Comparison of ENCODE assay signal across 19 cellular contexts in the genomic region with DNA sequence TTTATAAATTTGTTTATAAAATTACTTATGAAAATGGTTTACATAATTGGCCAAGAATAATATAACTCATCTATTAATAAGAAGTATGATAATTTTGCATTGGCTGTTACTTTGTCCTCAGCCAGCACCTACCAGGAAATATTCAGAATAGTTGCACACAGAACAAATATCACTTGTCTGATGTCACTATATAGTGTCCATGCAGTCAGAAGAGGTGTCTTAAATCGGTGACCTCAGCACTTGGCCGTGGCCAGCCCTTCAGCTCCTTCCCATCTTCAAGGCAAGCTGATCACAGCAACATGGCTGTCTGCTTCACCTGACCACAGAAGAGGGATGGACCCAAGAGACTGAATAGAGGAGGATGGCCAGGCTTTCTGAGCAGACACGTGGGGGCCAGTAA. TPM values are rescaled to one million over a fixed set of nuclear protein-coding genes. Genes with fewer than 3 reads are reported as not detected.
DNase-seq lines count a peak whose midpoint lies in the region; TF ChIP-seq lines count a peak whose summit lies in the region.
"Had no signal": no experiment of that assay in that cellular context is flagged by ENCODE, and none has a peak within 500 bp of the region (broad histone marks: within the 10 kb centered on the region; RNA-seq: fewer than 3 reads in every experiment).

No MANE protein-coding gene starts in this region.

- peaks cover 50% of the 10 kb centered on the region for H3K4me1 Mint-ChIP-seq in neural crest cell
- H3K4me1 Mint-ChIP-seq: B cell; CD4-positive, CD25-positive, alpha-beta regulatory T cell had no signal

- WGBS in thyroid gland, 2 donors, result 41 to 56% methylated on average over 3 of the region's 3 CpGs

- TF ChIP-seq CTCF in neural crest cell (conservative IDR thresholded peaks at IDR 0.05) (no peak), thyroid gland (IDR thresholded peaks at IDR 0.05) (no peak)

- no peak overlapping the region for H3K4me3 Mint-ChIP-seq in neural crest cell
- H3K4me3 Mint-ChIP-seq: B cell; CD4-positive, CD25-positive, alpha-beta regulatory T cell; CD8-positive, alpha-beta T cell; GM23338 had no signal

- no peaks in the 10 kb centered on the region for H3K27me3 Mint-ChIP-seq in neural crest cell (ENCODE audit: low read depth)
- H3K27me3 Mint-ChIP-seq: B cell; CD4-positive, CD25-positive, alpha-beta regulatory T cell had no signal

- H3K4me1 ChIP-seq in thyroid gland, result peaks cover 18 to 25% of the 10 kb centered on the region in 2 donors
- H3K4me1 ChIP-seq: BLaER1 had no signal

- intact Hi-C loops in thyroid gland (cut with DNase I), result no loop called here

- H3K36me3 ChIP-seq in thyroid gland, result no peaks in the 10 kb centered on the region
- H3K36me3 ChIP-seq: BLaER1, HAP-1 had no signal

- peak overlapping the region; percentile 46 for H3K27ac Mint-ChIP-seq in neural crest cell (ENCODE audit: unreplicated experiment)
- H3K27ac Mint-ChIP-seq: B cell; CD4-positive, CD25-positive, alpha-beta regulatory T cell; CD8-positive, alpha-beta T cell; GM23338 had no signal

- TF ChIP-seq POLR2A in thyroid gland (IDR thresholded peaks at IDR 0.05), result no peak

- DNase-seq in DMS53 (lab: John Stamatoyannopoulos, UW) (peak; percentile 49), DMS53 treated with DMSO at 0.1 percent for 48 hours (lab: John Stamatoyannopoulos, UW; ENCODE audit: unreplicated experiment) (no peak), neural crest cell (ENCODE audit: low read depth, low spot score) (no peak), thyroid gland (no peak), pons (ENCODE audit: low spot score) (no peak)
- DNase-seq in activated CD4-positive, alpha-beta T cell treated with anti-CD3 and anti-CD28 coated beads, Interleukin-2, amount 50 U/mL, for 4 hours, result no peak
- DNase-seq: Caco-2; CD4-positive, CD25-positive, alpha-beta regulatory T cell; CD8-positive, alpha-beta T cell; DMS153; DMS79 treated with DMSO at 0.1 percent for 48 hours; GF-D8 had no signal

- peak overlapping the region in 2 of 3 donors; percentile 50 to 56 for H3K27ac ChIP-seq in thyroid gland
- H3K27ac ChIP-seq: 22Rv1, BLaER1, C4-2B had no signal

- H3K27me3 ChIP-seq in thyroid gland, result no peaks in the 10 kb centered on the region
- H3K27me3 ChIP-seq: BLaER1 had no signal

- no peaks in the 10 kb centered on the region for H3K9me3 Mint-ChIP-seq in neural crest cell
- H3K9me3 Mint-ChIP-seq: CD4-positive, CD25-positive, alpha-beta regulatory T cell; CD8-positive, alpha-beta T cell; GM23338 had no signal

- H3K36me3 Mint-ChIP-seq in neural crest cell (ENCODE audit: low read depth), result no peaks in the 10 kb centered on the region
- H3K36me3 Mint-ChIP-seq: CD4-positive, CD25-positive, alpha-beta regulatory T cell; CD8-positive, alpha-beta T cell had no signal

- no peaks in the 10 kb centered on the region for H3K9me3 ChIP-seq in thyroid gland
- H3K9me3 ChIP-seq: BLaER1, Caco-2, HAP-1 had no signal

- no peak overlapping the region for H3K4me3 ChIP-seq in thyroid gland (replicated peaks in 1 of 3)
- H3K4me3 ChIP-seq: BLaER1, GM23338, HAP-1 had no signal

RNA-seq across cellular contexts. Expression of a gene that starts 22.3 kb away (rescaled TPM):
- total RNA-seq in neural crest cell (23.7 and 26.2 TPM in 2 replicates), thyroid gland (10 to 100 TPM; 17.1 to 25.9 (median 20.7) TPM)
- total RNA-seq: B cell; CD4-positive, CD25-positive, alpha-beta regulatory T cell; CD8-positive, alpha-beta T cell; G401 had no signal
